In the genomic region with DNA sequence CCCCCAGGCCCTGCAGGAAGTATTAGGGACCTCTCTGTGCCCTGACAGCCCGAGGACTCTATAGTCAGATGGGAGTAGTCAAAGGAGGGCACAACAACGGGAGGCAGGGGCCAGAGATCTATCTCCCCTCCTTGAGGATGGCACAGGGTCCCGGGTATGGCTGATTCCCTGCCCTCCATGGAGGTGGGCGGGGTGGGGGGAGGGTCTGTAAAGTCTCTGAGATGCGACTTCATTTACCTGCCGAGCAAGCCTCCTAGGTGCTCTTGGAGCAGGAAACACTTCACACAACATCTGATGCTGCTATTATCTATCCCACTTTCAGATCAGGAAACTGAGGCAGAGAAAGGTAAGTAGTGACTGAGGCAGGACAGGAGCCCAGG, we compare ENCODE assay signal across 1 cellular context.
TF ChIP-seq lines count a peak whose summit lies in the region.

No MANE protein-coding gene starts in this region.

TF ChIP-seq in H1, 55 proteins besides CTCF, POLR2A, EP300 and RAD21:
- TF ChIP-seq SP2 (IDR thresholded peaks at IDR 0.05; ENCODE audit: low read length) = no peak
- no peak for TF ChIP-seq SIN3A (conservative IDR thresholded peaks at IDR 0.05 in 1 of 2, IDR thresholded peaks at IDR 0.05 in 1 of 2; ENCODE audit: low read depth in 1 of 2, low read length in 2 of 2)
- TF ChIP-seq RFX5 (IDR thresholded peaks at IDR 0.05; ENCODE audit: borderline replicate concordance, low read depth, low read length) = no peak
- TF ChIP-seq TEAD4 (IDR thresholded peaks at IDR 0.05; ENCODE audit: low read depth, low read length) = no peak
- TF ChIP-seq KDM4A (IDR thresholded peaks at IDR 0.05; ENCODE audit: low read depth, low read length, severe bottlenecking) = no peak
- TF ChIP-seq CHD2 (IDR thresholded peaks at IDR 0.05; ENCODE audit: low read length) = no peak
- TF ChIP-seq, protein P1, sequence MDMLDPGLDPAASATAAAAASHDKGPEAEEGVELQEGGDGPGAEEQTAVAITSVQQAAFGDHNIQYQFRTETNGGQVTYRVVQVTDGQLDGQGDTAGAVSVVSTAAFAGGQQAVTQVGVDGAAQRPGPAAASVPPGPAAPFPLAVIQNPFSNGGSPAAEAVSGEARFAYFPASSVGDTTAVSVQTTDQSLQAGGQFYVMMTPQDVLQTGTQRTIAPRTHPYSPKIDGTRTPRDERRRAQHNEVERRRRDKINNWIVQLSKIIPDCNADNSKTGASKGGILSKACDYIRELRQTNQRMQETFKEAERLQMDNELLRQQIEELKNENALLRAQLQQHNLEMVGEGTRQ (IDR thresholded peaks at IDR 0.05; ENCODE audit: low read length) = no peak
TF ChIP-seq in H1: peak in this region for 0.
